Comparison of ENCODE assay signal across 8 cellular contexts in the genomic region with DNA sequence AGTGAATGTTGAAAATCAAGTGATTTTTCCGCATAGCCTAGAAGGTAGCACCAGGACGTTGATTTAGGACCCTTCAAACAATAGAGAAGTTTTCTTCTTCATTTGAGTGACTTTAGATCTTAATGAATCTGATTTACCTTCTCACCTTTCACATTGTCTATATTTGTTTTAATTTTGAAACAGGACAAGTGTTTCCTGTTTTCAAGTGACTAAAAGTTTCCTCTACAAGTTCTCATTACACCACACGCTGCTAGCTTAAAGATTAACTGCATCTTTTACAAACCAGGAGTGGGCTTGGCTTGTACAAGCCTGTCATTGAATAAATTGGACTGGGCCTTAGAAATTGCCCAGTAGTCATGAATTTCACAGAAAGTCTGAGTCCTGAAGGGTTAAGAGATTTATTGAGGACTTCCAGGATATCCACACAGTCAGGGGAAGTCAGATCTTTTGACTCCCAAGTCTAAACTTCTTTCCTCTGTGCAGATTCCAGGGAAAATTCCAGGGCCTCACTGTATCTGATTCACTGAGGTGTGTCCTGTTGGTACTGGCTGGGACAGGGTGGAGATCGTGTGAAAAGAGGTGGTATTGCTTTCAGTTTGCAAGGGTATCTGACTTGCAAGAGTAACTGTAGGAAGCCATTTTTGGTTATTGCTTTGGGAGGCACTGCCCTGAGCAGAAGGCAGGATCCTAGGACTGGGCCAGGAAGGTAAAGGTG. TPM values are rescaled to one million over a fixed set of nuclear protein-coding genes. Genes with fewer than 3 reads are reported as not detected.
DNase-seq lines count a peak whose midpoint lies in the region; ATAC-seq, FAIRE-seq and TF ChIP-seq lines count a peak whose summit lies in the region.

No MANE protein-coding gene starts in this region.

- H3K27ac ChIP-seq in A549 (no peak overlapping the region), prostate gland (no peak overlapping the region)

- peaks cover 41% of the 10 kb centered on the region for H3K36me3 Mint-ChIP-seq in activated T-helper 17 cell treated with anti-CD3 and anti-CD28 coated beads, Interleukin-2, amount 50 U/mL, for 72 hours (ENCODE audit: low read depth)

- ATAC-seq in A549: peak; percentile 25 to 54; a peak in 4 of 6 replicates
- peak; percentile 46 for ATAC-seq in GM19025 (IDR thresholded peaks at IDR 0.05; ENCODE audit: low read depth, unreplicated experiment)
- ATAC-seq in HG03039 (IDR thresholded peaks at IDR 0.05; ENCODE audit: unreplicated experiment): peak; percentile 30
- ATAC-seq in activated T-helper 17 cell treated with anti-CD3 and anti-CD28 coated beads, Interleukin-2, amount 50 U/mL, for 72 hours (replicated peaks): peak; percentile 13

- WGBS in A549 (ENCODE audit: missing lambda C conversion rate): 35% methylated on average over 4 of the region's 4 CpGs
- 61% methylated on average over 4 of the region's 4 CpGs for WGBS in prostate gland

- peak overlapping the region; percentile 46; the same call in 2 of the 3 replicates for H3K4me2 ChIP-seq in A549

- TF ChIP-seq RAD21 in A549 (conservative IDR thresholded peaks at IDR 0.05 in 1 of 2, IDR thresholded peaks at IDR 0.05 in 1 of 2): no peak

- DNase-seq in A549 (ENCODE audit: low read depth in 1 of 2, low spot score in 1 of 2) (peak in 1 of 2 experiments; percentile 21), prostate gland (ENCODE audit: low spot score) (no peak), NCI-H524 (lab: John Stamatoyannopoulos, UW) (no peak), NCI-H748 (lab: John Stamatoyannopoulos, UW; ENCODE audit: unreplicated experiment) (no peak)
- no peak for DNase-seq in effector CD8-positive, alpha-beta T cell (lab: John Stamatoyannopoulos, UW)

- H3K27me3 ChIP-seq in prostate gland (replicated peaks; ENCODE audit: insufficient read depth): peaks cover 7% of the 10 kb centered on the region

- peak overlapping the region; percentile 70 for H3K27ac Mint-ChIP-seq in activated T-helper 17 cell treated with anti-CD3 and anti-CD28 coated beads, Interleukin-2, amount 50 U/mL, for 72 hours

- no peaks in the 10 kb centered on the region for H3K36me3 ChIP-seq in prostate gland

- intact Hi-C loops in prostate gland (cut with DNase I): no loop called here

- peaks cover 6% of the 10 kb centered on the region for H3K9me3 Mint-ChIP-seq in activated T-helper 17 cell treated with anti-CD3 and anti-CD28 coated beads, Interleukin-2, amount 50 U/mL, for 72 hours

- POLR2A ChIA-PET in A549 (lab: Yijun Ruan, JAX): no interaction called here

- TF ChIP-seq POLR2A in A549 (IDR thresholded peaks at IDR 0.05; ENCODE audit: low read length) (no peak), prostate gland (IDR thresholded peaks at IDR 0.05) (no peak)

- H3K4me3 ChIP-seq in A549 (no peak overlapping the region), prostate gland (no peak overlapping the region)

- peak overlapping the region; percentile 92 for H3K4me3 Mint-ChIP-seq in activated T-helper 17 cell treated with anti-CD3 and anti-CD28 coated beads, Interleukin-2, amount 50 U/mL, for 72 hours

- no peak for TF ChIP-seq CTCF in A549 (IDR thresholded peaks at IDR 0.05)
- no peak for TF ChIP-seq CTCF in prostate gland (IDR thresholded peaks at IDR 0.05)

- CTCF ChIA-PET in A549 (lab: Yijun Ruan, JAX): no interaction called here

- peaks cover 43% of the 10 kb centered on the region for H3K4me1 Mint-ChIP-seq in activated T-helper 17 cell treated with anti-CD3 and anti-CD28 coated beads, Interleukin-2, amount 50 U/mL, for 72 hours

- H3K4me1 ChIP-seq in A549 (peaks cover 5% of the 10 kb centered on the region; the same call in 1 of the 3 replicates), prostate gland (replicated peaks) (no peaks in the 10 kb centered on the region)

- no peak for TF ChIP-seq EP300 in A549 (IDR thresholded peaks at IDR 0.05)

- FAIRE-seq in A549 (lab: Jason Lieb, UNC): no peak

- H3K9me3 ChIP-seq in A549 (no peaks in the 10 kb centered on the region), prostate gland (no peaks in the 10 kb centered on the region)

- peaks cover 7% of the 10 kb centered on the region for H3K27me3 Mint-ChIP-seq in activated T-helper 17 cell treated with anti-CD3 and anti-CD28 coated beads, Interleukin-2, amount 50 U/mL, for 72 hours

TF ChIP-seq in A549, 52 proteins besides CTCF, POLR2A, EP300 and RAD21:
- TF ChIP-seq, protein P1, sequence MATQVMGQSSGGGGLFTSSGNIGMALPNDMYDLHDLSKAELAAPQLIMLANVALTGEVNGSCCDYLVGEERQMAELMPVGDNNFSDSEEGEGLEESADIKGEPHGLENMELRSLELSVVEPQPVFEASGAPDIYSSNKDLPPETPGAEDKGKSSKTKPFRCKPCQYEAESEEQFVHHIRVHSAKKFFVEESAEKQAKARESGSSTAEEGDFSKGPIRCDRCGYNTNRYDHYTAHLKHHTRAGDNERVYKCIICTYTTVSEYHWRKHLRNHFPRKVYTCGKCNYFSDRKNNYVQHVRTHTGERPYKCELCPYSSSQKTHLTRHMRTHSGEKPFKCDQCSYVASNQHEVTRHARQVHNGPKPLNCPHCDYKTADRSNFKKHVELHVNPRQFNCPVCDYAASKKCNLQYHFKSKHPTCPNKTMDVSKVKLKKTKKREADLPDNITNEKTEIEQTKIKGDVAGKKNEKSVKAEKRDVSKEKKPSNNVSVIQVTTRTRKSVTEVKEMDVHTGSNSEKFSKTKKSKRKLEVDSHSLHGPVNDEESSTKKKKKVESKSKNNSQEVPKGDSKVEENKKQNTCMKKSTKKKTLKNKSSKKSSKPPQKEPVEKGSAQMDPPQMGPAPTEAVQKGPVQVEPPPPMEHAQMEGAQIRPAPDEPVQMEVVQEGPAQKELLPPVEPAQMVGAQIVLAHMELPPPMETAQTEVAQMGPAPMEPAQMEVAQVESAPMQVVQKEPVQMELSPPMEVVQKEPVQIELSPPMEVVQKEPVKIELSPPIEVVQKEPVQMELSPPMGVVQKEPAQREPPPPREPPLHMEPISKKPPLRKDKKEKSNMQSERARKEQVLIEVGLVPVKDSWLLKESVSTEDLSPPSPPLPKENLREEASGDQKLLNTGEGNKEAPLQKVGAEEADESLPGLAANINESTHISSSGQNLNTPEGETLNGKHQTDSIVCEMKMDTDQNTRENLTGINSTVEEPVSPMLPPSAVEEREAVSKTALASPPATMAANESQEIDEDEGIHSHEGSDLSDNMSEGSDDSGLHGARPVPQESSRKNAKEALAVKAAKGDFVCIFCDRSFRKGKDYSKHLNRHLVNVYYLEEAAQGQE (IDR thresholded peaks at IDR 0.05): no peak
- no peak for TF ChIP-seq CBX8 (IDR thresholded peaks at IDR 0.05)
- no peak for TF ChIP-seq NPAS2 (CRISPR knock-in tag; IDR thresholded peaks at IDR 0.05; ENCODE audit: borderline replicate concordance)
- no peak for TF ChIP-seq EHMT2 (IDR thresholded peaks at IDR 0.05; ENCODE audit: low read depth)
- TF ChIP-seq, protein P2, sequence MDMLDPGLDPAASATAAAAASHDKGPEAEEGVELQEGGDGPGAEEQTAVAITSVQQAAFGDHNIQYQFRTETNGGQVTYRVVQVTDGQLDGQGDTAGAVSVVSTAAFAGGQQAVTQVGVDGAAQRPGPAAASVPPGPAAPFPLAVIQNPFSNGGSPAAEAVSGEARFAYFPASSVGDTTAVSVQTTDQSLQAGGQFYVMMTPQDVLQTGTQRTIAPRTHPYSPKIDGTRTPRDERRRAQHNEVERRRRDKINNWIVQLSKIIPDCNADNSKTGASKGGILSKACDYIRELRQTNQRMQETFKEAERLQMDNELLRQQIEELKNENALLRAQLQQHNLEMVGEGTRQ (IDR thresholded peaks at IDR 0.05): no peak
- no peak for TF ChIP-seq CHD4 (IDR thresholded peaks at IDR 0.05; ENCODE audit: borderline replicate concordance)

RNA-seq across cellular contexts. Expression of a gene that starts 3.4 kb away (rescaled TPM):
- polyA plus RNA-seq in A549 (2011; rRNA removed) (0.26 and 0.66 TPM in 2 replicates), A549 (2017; fragmentation: RNase III; extraction: RNeasy Plus Mini Kit Qiagen cat#74134 plus additional on column Dnase treatment) (0.08 to 0.10 TPM (median 0.08 TPM) in 3 replicates)
- polyA plus RNA-seq in A549 (2012; cell fraction: cytosol; rRNA removed): 0.03 and 0.05 TPM in 2 replicates
- polyA plus RNA-seq in A549 (2012; cell fraction: nucleus; rRNA removed): 0.05 TPM in 1 of 2 replicates, not detected in the other
- 0.78 and 0.87 TPM in 2 replicates for polyA minus RNA-seq in A549 (2011; rRNA and poly(A)+ RNA removed)
- 10 to 100 TPM in 1 of 2 donors, 1 to 10 TPM in 1; 3.0 to 17.0 TPM for total RNA-seq in activated T-helper 17 cell treated with anti-CD3 and anti-CD28 coated beads, Interleukin-2, amount 50 U/mL, for 72 hours
- 1 to 10 TPM; 3.3 to 3.7 TPM for total RNA-seq in prostate gland
